ENCODE assay signal across 9 cellular contexts in genomic region chr14:31937730-31938346, GRCh38.
DNase-seq lines count a peak whose midpoint lies in the region; ATAC-seq, FAIRE-seq and TF ChIP-seq lines count a peak whose summit lies in the region.
"Had no signal": no experiment of that assay in that cellular context is flagged by ENCODE, and none has a peak within 500 bp of the region (broad histone marks: within the 10 kb centered on the region; RNA-seq: fewer than 3 reads in every experiment).

No MANE protein-coding gene starts in this region.

- peak; percentile 99 for FAIRE-seq in H54 (lab: Jason Lieb, UNC)

- no peak for TF ChIP-seq POLR2A in H54 (IDR thresholded peaks at IDR 0.05; ENCODE audit: low read depth, low read length)

- POLR2A ChIA-PET in GM10248 (lab: Yijun Ruan, JAX) = no interaction called here

- H3K27me3 ChIP-seq in MG63 (no peaks in the 10 kb centered on the region), foreskin keratinocyte (no peaks in the 10 kb centered on the region)

- H3K36me3 ChIP-seq in MG63 = no peaks in the 10 kb centered on the region

- ATAC-seq in foreskin keratinocyte = peak; percentile 99

- peaks cover 28% of the 10 kb centered on the region for H3K4me1 ChIP-seq in foreskin keratinocyte

- CTCF ChIA-PET in GM10248 (lab: Yijun Ruan, JAX) = interaction anchor here (0.8 to 7.1 kb wide), 3 partner anchors 11 to 317 kb away, joined by 3 to 40 read pairs (median 3); no protein-coding TSS in a partner anchor

- TF ChIP-seq CTCF in GM10248 (IDR thresholded peaks at IDR 0.05; ENCODE audit: control extremely low read depth, extremely low read depth, low read depth, missing control alignments) (no peak), foreskin keratinocyte (conservative IDR thresholded peaks at IDR 0.05) (no peak)

- no peaks in the 10 kb centered on the region for H3K9me3 ChIP-seq in MG63

- H3K27ac ChIP-seq in foreskin keratinocyte = peak overlapping the region; percentile 74
- H3K27ac ChIP-seq: SK-N-MC had no signal

- H3K4me3 ChIP-seq in MG63 = no peak overlapping the region
- H3K4me3 ChIP-seq: SK-N-MC had no signal

- DNase-seq in GM10248 (ENCODE audit: extremely low spot score) (peak; percentile 67), H54 (ENCODE audit: insufficient read length, low spot score) (peak; percentile 42), MG63 (peak; percentile 79), foreskin keratinocyte (peak; percentile 93 to 96), NCI-H2081 (lab: John Stamatoyannopoulos, UW) (no peak), epidermal melanocyte (ENCODE audit: insufficient read length, low spot score) (no peak)
- peak; percentile 78 for DNase-seq in activated CD8-positive, alpha-beta memory T cell treated with anti-CD3 and anti-CD28 coated beads, Interleukin-2, amount 50 U/mL, for 48 hours
- DNase-seq in stimulated activated CD4-positive, alpha-beta T cell treated with anti-CD3 and anti-CD28 coated beads, Interleukin-15, amount 100 ng/mL, for 24 hours = peak; percentile 83

Comparison
In these comparisons a context has a peak if more than half of its experiments do, and no peak if none do; other contexts are left out.
1. DNase-seq: peak in GM10248 (single experiment), H54 (single experiment), MG63 (single experiment), activated CD8-positive, alpha-beta memory T cell treated with anti-CD3 and anti-CD28 coated beads, Interleukin-2, amount 50 U/mL, for 48 hours (single experiment), foreskin keratinocyte (2 of 2) and stimulated activated CD4-positive, alpha-beta T cell treated with anti-CD3 and anti-CD28 coated beads, Interleukin-15, amount 100 ng/mL, for 24 hours (single experiment); none in NCI-H2081 (0 of 2) and epidermal melanocyte (single experiment).